15 cellular contexts compared by ENCODE assay signal in the genomic region with DNA sequence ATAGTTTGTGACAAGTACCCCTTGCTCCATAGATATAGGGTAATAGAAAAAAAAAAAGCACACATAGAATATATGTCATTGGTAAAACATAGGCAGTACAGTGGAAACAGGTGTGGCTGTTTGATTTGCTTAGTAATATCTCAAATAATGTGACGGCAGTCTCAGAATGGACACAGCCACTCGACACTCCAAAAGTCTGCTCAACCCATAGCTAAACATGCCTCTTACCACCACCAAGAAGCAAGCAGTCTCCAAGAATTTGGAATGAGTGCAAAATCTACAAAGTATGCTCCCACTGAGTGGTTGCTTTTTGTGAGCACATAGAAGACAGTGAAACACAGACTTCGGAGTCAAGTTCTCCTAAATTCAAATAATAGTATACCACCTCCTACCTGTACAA. TPM values are rescaled to one million over a fixed set of nuclear protein-coding genes. Genes with fewer than 3 reads are reported as not detected.
DNase-seq lines count a peak whose midpoint lies in the region; ATAC-seq and TF ChIP-seq lines count a peak whose summit lies in the region.
"Had no signal": no experiment of that assay in that cellular context is flagged by ENCODE, and none has a peak within 500 bp of the region (broad histone marks: within the 10 kb centered on the region; RNA-seq: fewer than 3 reads in every experiment).

No MANE protein-coding gene starts in this region.

- TF ChIP-seq CTCF in VCaP (conservative IDR thresholded peaks at IDR 0.05) (no peak), mucosa of descending colon (IDR thresholded peaks at IDR 0.05) (no peak), upper lobe of right lung (IDR thresholded peaks at IDR 0.05) (no peak)

- H3K9me3 Mint-ChIP-seq in activated naive CD4-positive, alpha-beta T cell treated with anti-CD3 and anti-CD28 coated beads, Interleukin-2, amount 50 U/mL, for 24 hours, result no peaks in the 10 kb centered on the region
- no peaks in the 10 kb centered on the region for H3K9me3 Mint-ChIP-seq in activated naive CD4-positive, alpha-beta T cell treated with anti-CD3 and anti-CD28 coated beads, Interleukin-2, amount 10 ng/mL, durations not matched to agents 7 days and 5 days

- H3K36me3 ChIP-seq in mucosa of descending colon (ENCODE audit: low read depth) (no peaks in the 10 kb centered on the region), upper lobe of right lung (no peaks in the 10 kb centered on the region)

- H3K4me1 ChIP-seq in mucosa of descending colon (ENCODE audit: low read depth), result peaks cover 30% of the 10 kb centered on the region
- peaks cover 47% of the 10 kb centered on the region for H3K4me1 ChIP-seq in upper lobe of right lung

- H3K27ac ChIP-seq in VCaP (peak overlapping the region; percentile 47; the same call in 1 of the 2 replicates), upper lobe of right lung (no peak overlapping the region)

- peaks cover 13% of the 10 kb centered on the region for H3K36me3 Mint-ChIP-seq in activated naive CD4-positive, alpha-beta T cell treated with anti-CD3 and anti-CD28 coated beads, Interleukin-2, amount 50 U/mL, for 24 hours
- H3K36me3 Mint-ChIP-seq in activated naive CD4-positive, alpha-beta T cell treated with anti-CD3 and anti-CD28 coated beads, Interleukin-2, amount 10 ng/mL, durations not matched to agents 7 days and 5 days, result peaks cover 28% of the 10 kb centered on the region

- H3K4me1 Mint-ChIP-seq in activated naive CD4-positive, alpha-beta T cell treated with anti-CD3 and anti-CD28 coated beads, Interleukin-2, amount 50 U/mL, for 24 hours, result peaks cover 71% of the 10 kb centered on the region
- H3K4me1 Mint-ChIP-seq in activated naive CD4-positive, alpha-beta T cell treated with anti-CD3 and anti-CD28 coated beads, Interleukin-2, amount 10 ng/mL, durations not matched to agents 7 days and 5 days, result peaks cover 54% of the 10 kb centered on the region

- peak; percentile 21 for ATAC-seq in mucosa of descending colon
- ATAC-seq in upper lobe of right lung, result peak; percentile 66
- no peak for ATAC-seq in GM21737 (IDR thresholded peaks at IDR 0.05; ENCODE audit: unreplicated experiment)
- ATAC-seq: HepG2 had no signal

- H3K4me3 ChIP-seq in mucosa of descending colon (no peak overlapping the region), upper lobe of right lung (no peak overlapping the region)

- intact Hi-C loops in mucosa of descending colon (cut with DNase I, micrococcal nuclease), result no loop called here
- intact Hi-C loops in upper lobe of right lung (cut with DNase I), result no loop called here

- no peak overlapping the region for H3K4me3 Mint-ChIP-seq in activated naive CD4-positive, alpha-beta T cell treated with anti-CD3 and anti-CD28 coated beads, Interleukin-2, amount 50 U/mL, for 24 hours
- no peak overlapping the region for H3K4me3 Mint-ChIP-seq in activated naive CD4-positive, alpha-beta T cell treated with anti-CD3 and anti-CD28 coated beads, Interleukin-2, amount 10 ng/mL, durations not matched to agents 7 days and 5 days

- no peaks in the 10 kb centered on the region for H3K27me3 ChIP-seq in upper lobe of right lung

- H3K9me3 ChIP-seq in mucosa of descending colon (no peaks in the 10 kb centered on the region), upper lobe of right lung (no peaks in the 10 kb centered on the region)
- H3K9me3 ChIP-seq: Caco-2 had no signal

- peak overlapping the region; percentile 23 for H3K27ac Mint-ChIP-seq in activated naive CD4-positive, alpha-beta T cell treated with anti-CD3 and anti-CD28 coated beads, Interleukin-2, amount 50 U/mL, for 24 hours
- H3K27ac Mint-ChIP-seq in activated naive CD4-positive, alpha-beta T cell treated with anti-CD3 and anti-CD28 coated beads, Interleukin-2, amount 10 ng/mL, durations not matched to agents 7 days and 5 days, result no peak overlapping the region

- DNase-seq in activated naive CD4-positive, alpha-beta T cell treated with anti-CD3 and anti-CD28 coated beads, Interleukin-2, amount 10 ng/mL, durations not matched to agents 7 days and 5 days, result no peak
- DNase-seq in mucosa of descending colon (no peak), upper lobe of right lung (no peak), Kasumi-1 (lab: John Stamatoyannopoulos, UW) (no peak)
- DNase-seq: Caco-2, DMS153, KG1, NCI-H1436, NCI-H2029 treated with DMSO at 0.1 percent for 48 hours, NCI-H2171 treated with DMSO at 0.1 percent for 48 hours, NCI-H446 treated with DMSO at 0.1 percent for 48 hours had no signal

- CTCF ChIA-PET in activated naive CD4-positive, alpha-beta T cell treated with anti-CD3 and anti-CD28 coated beads, Interleukin-2, amount 10 ng/mL, durations not matched to agents 7 days and 5 days (lab: Charles Lee), result interaction anchor here (0.6 to 0.7 kb wide), 2 partner anchors 23 to 31 kb away, joined by 3 to 4 read pairs; no protein-coding TSS in a partner anchor

- no peaks in the 10 kb centered on the region for H3K27me3 Mint-ChIP-seq in activated naive CD4-positive, alpha-beta T cell treated with anti-CD3 and anti-CD28 coated beads, Interleukin-2, amount 50 U/mL, for 24 hours
- H3K27me3 Mint-ChIP-seq in activated naive CD4-positive, alpha-beta T cell treated with anti-CD3 and anti-CD28 coated beads, Interleukin-2, amount 10 ng/mL, durations not matched to agents 7 days and 5 days, result no peaks in the 10 kb centered on the region

RNA-seq across cellular contexts. Expression of a gene that starts 43.0 kb away (rescaled TPM):
- total RNA-seq in mucosa of descending colon (10 to 100 TPM; 39.0 to 59.8 (median 56.7) TPM), upper lobe of right lung (72.5 TPM)

RNA-seq across cellular contexts. Expression of a gene that starts 49.8 kb away (rescaled TPM):
- 10 to 100 TPM; 29.9 to 79.0 (median 40.5) TPM for total RNA-seq in mucosa of descending colon
- total RNA-seq in upper lobe of right lung, result 62.1 TPM
